27 cellular contexts compared by ENCODE assay signal in the genomic region with DNA sequence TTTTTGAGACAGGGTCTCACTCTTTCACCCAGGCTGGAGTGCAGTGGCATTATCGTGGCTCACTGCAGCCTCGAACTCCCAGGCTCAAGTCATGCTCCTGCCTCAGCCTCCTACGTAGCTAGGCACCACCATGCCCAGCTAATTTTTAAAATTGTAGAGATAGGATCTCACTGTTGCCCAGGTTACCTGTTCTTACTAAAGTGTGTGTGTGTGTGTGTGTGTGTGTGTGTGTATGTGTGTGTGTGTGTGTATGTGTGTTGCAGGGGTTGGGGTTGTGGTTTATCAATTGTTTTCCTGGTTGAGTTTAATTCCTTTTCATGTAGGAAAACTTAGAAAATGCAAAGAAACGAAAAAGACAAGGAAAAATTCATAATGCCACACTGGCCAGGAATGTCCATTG. TPM values are rescaled to one million over a fixed set of nuclear protein-coding genes. Genes with fewer than 3 reads are reported as not detected.
"Had no signal": no experiment of that assay in that cellular context is flagged by ENCODE, and none has a peak within 500 bp of the region (broad histone marks: within the 10 kb centered on the region; RNA-seq: fewer than 3 reads in every experiment).

No MANE protein-coding gene starts in this region.

- FAIRE-seq: bronchial epithelial cell, RCC 7860 had no signal

- DNase-seq: activated CD4-positive, alpha-beta T cell treated with anti-CD3 and anti-CD28 coated beads for 36 hours; activated CD4-positive, alpha-beta T cell treated with anti-CD3 and anti-CD28 coated beads, Interleukin-2, amount 50 U/mL, for 1 hour; activated CD8-positive, alpha-beta T cell treated with anti-CD3 and anti-CD28 coated beads for 36 hours; activated effector memory CD4-positive, alpha-beta T cell treated with anti-CD3 and anti-CD28 coated beads, Interleukin-2, amount 50 U/mL, for 16 hours; activated naive CD4-positive, alpha-beta T cell treated with Interleukin-2 at 50 U/mL for 16 hours; activated naive CD8-positive, alpha-beta T cell treated with anti-CD3 and anti-CD28 coated beads, Interleukin-2, amount 50 U/mL, for 24 hours; activated T-cell treated with anti-CD3 and anti-CD28 coated beads, Interleukin-2, amount 50 U/mL, for 24 hours; amniotic stem cell; body of pancreas; central memory CD4-positive, alpha-beta T cell; NCI-H1048; NCI-H146; NCI-H187 treated with DMSO at 0.1 percent for 48 hours; NCI-H2081 treated with DMSO at 0.1 percent for 48 hours; NCI-H446; NCI-H524; PC-3; SHP77; SW 1271; T-helper 9 cell had no signal

- H3K27me3 Mint-ChIP-seq: activated CD4-positive, alpha-beta T cell treated with anti-CD3 and anti-CD28 coated beads for 36 hours; activated CD8-positive, alpha-beta T cell treated with anti-CD3 and anti-CD28 coated beads for 36 hours; activated naive CD8-positive, alpha-beta T cell treated with anti-CD3 and anti-CD28 coated beads, Interleukin-2, amount 50 U/mL, for 24 hours; activated T-cell treated with anti-CD3 and anti-CD28 coated beads, Interleukin-2, amount 50 U/mL, for 24 hours had no signal

- H3K36me3 Mint-ChIP-seq: activated naive CD4-positive, alpha-beta T cell treated with anti-CD3 and anti-CD28 coated beads, Interleukin-2, amount 50 U/mL, for 72 hours had no signal

- ATAC-seq: activated CD4-positive, alpha-beta T cell treated with anti-CD3 and anti-CD28 coated beads for 36 hours; activated CD8-positive, alpha-beta T cell treated with anti-CD3 and anti-CD28 coated beads for 36 hours; activated naive CD4-positive, alpha-beta T cell treated with anti-CD3 and anti-CD28 coated beads, Interleukin-2, amount 50 U/mL, for 72 hours; activated naive CD8-positive, alpha-beta T cell treated with anti-CD3 and anti-CD28 coated beads, Interleukin-2, amount 50 U/mL, for 24 hours; body of pancreas; PC-3; SK-N-SH treated with all-trans-retinoic acid at 6 μM for 48 hours had no signal

- H3K36me3 ChIP-seq: ascending aorta had no signal

- H3K9me3 Mint-ChIP-seq: activated CD8-positive, alpha-beta T cell treated with anti-CD3 and anti-CD28 coated beads for 36 hours; activated naive CD4-positive, alpha-beta T cell treated with anti-CD3 and anti-CD28 coated beads, Interleukin-2, amount 50 U/mL, for 72 hours; activated naive CD8-positive, alpha-beta T cell treated with anti-CD3 and anti-CD28 coated beads, Interleukin-2, amount 50 U/mL, for 24 hours; activated T-cell treated with anti-CD3 and anti-CD28 coated beads, Interleukin-2, amount 50 U/mL, for 24 hours; T-helper 1 cell treated with Interleukin-12 subunit alpha and Interleukin-12 subunit beta and Interleukin-4 antibody, amounts not matched to agents 30 μg/mL and 1 μg/mL, for 36 hours had no signal

- H3K9me3 ChIP-seq: ascending aorta, body of pancreas, SJSA1 had no signal

- H3K27me3 ChIP-seq: ascending aorta, body of pancreas, SJSA1 had no signal

- H3K4me3 ChIP-seq: ascending aorta, body of pancreas, SJSA1 had no signal

- H3K27ac Mint-ChIP-seq: activated CD4-positive, alpha-beta T cell treated with anti-CD3 and anti-CD28 coated beads for 36 hours; activated CD8-positive, alpha-beta T cell treated with anti-CD3 and anti-CD28 coated beads for 36 hours; activated naive CD4-positive, alpha-beta T cell treated with anti-CD3 and anti-CD28 coated beads, Interleukin-2, amount 50 U/mL, for 72 hours; activated naive CD8-positive, alpha-beta T cell treated with anti-CD3 and anti-CD28 coated beads, Interleukin-2, amount 50 U/mL, for 24 hours; activated T-cell treated with anti-CD3 and anti-CD28 coated beads, Interleukin-2, amount 50 U/mL, for 24 hours; T-helper 1 cell treated with Interleukin-12 subunit alpha and Interleukin-12 subunit beta and Interleukin-4 antibody, amounts not matched to agents 30 μg/mL and 1 μg/mL, for 36 hours had no signal

- H3K4me3 Mint-ChIP-seq: activated CD4-positive, alpha-beta T cell treated with anti-CD3 and anti-CD28 coated beads for 36 hours; activated CD8-positive, alpha-beta T cell treated with anti-CD3 and anti-CD28 coated beads for 36 hours; activated naive CD8-positive, alpha-beta T cell treated with anti-CD3 and anti-CD28 coated beads, Interleukin-2, amount 50 U/mL, for 24 hours; activated T-cell treated with anti-CD3 and anti-CD28 coated beads, Interleukin-2, amount 50 U/mL, for 24 hours; T-helper 1 cell treated with Interleukin-12 subunit alpha and Interleukin-12 subunit beta and Interleukin-4 antibody, amounts not matched to agents 30 μg/mL and 1 μg/mL, for 36 hours had no signal

- H3K27ac ChIP-seq: ascending aorta, body of pancreas, SJSA1 had no signal

- H3K4me1 ChIP-seq: ascending aorta, body of pancreas had no signal

RNA-seq across cellular contexts. Expression of a gene that starts 33.7 kb away (rescaled TPM):
- total RNA-seq: ascending aorta, SJSA1 had no signal
